9 cellular contexts compared by ENCODE assay signal in genomic region chr4:76200771-76201224, GRCh38. TPM values are rescaled to one million over a fixed set of nuclear protein-coding genes. Genes with fewer than 3 reads are reported as not detected.
DNase-seq lines count a peak whose midpoint lies in the region; ATAC-seq, FAIRE-seq and TF ChIP-seq lines count a peak whose summit lies in the region.
"Had no signal": no experiment of that assay in that cellular context is flagged by ENCODE, and none has a peak within 500 bp of the region (broad histone marks: within the 10 kb centered on the region; RNA-seq: fewer than 3 reads in every experiment).

No MANE protein-coding gene starts in this region.

- no peak for TF ChIP-seq CTCF in colonic mucosa (IDR thresholded peaks at IDR 0.05)
- TF ChIP-seq CTCF in prostate gland (IDR thresholded peaks at IDR 0.05): no peak
- TF ChIP-seq CTCF in ovary (IDR thresholded peaks at IDR 0.05): no peak

- H3K4me1 ChIP-seq in colonic mucosa (peaks cover 52% of the 10 kb centered on the region), prostate gland (replicated peaks) (peaks cover 39% of the 10 kb centered on the region), ovary (ENCODE audit: insufficient read depth) (peaks cover 34% of the 10 kb centered on the region)

- no peaks in the 10 kb centered on the region for H3K9me3 Mint-ChIP-seq in activated T-helper 2 cell treated with anti-CD3 and anti-CD28 coated beads, Interferon-gamma antibody, Interleukin-2, Interleukin-4, amounts not matched to agents 10 μg/mL and 5 μg/mL and 100 μg/mL, durations not matched to agents 14 hours and 24 hours and 36 hours

- H3K4me3 ChIP-seq in colonic mucosa: no peak overlapping the region
- no peak overlapping the region for H3K4me3 ChIP-seq in prostate gland
- H3K4me3 ChIP-seq in ovary: no peak overlapping the region
- H3K4me3 ChIP-seq: skin epidermis had no signal

- 97% methylated on average over 4 of the region's 4 CpGs for WGBS in prostate gland
- 94 to 96% (median 96%) methylated on average over 4 of the region's 4 CpGs for WGBS in ovary, 3 donors

- H3K36me3 ChIP-seq in colonic mucosa (no peaks in the 10 kb centered on the region), prostate gland (no peaks in the 10 kb centered on the region), ovary (no peaks in the 10 kb centered on the region)

- H3K36me3 Mint-ChIP-seq in activated T-helper 2 cell treated with anti-CD3 and anti-CD28 coated beads, Interferon-gamma antibody, Interleukin-2, Interleukin-4, amounts not matched to agents 10 μg/mL and 5 μg/mL and 100 μg/mL, durations not matched to agents 14 hours and 24 hours and 36 hours (ENCODE audit: low read depth): no peaks in the 10 kb centered on the region

- peaks cover 21% of the 10 kb centered on the region for H3K4me1 Mint-ChIP-seq in activated T-helper 2 cell treated with anti-CD3 and anti-CD28 coated beads, Interferon-gamma antibody, Interleukin-2, Interleukin-4, amounts not matched to agents 10 μg/mL and 5 μg/mL and 100 μg/mL, durations not matched to agents 14 hours and 24 hours and 36 hours (ENCODE audit: low read depth)

- TF ChIP-seq POLR2A in prostate gland (IDR thresholded peaks at IDR 0.05) (no peak), ovary (IDR thresholded peaks at IDR 0.05) (no peak)

- H3K27ac ChIP-seq in colonic mucosa: peak overlapping the region; percentile 80
- H3K27ac ChIP-seq in prostate gland: peak overlapping the region; percentile 83 to 87
- H3K27ac ChIP-seq in ovary: no peak overlapping the region

- no peak overlapping the region for H3K4me3 Mint-ChIP-seq in activated T-helper 2 cell treated with anti-CD3 and anti-CD28 coated beads, Interferon-gamma antibody, Interleukin-2, Interleukin-4, amounts not matched to agents 10 μg/mL and 5 μg/mL and 100 μg/mL, durations not matched to agents 14 hours and 24 hours and 36 hours (ENCODE audit: low read depth)

- DNase-seq in GM19239 (ENCODE audit: insufficient read length, low spot score) (no peak), NCI-H510A treated with DMSO at 0.1 percent for 48 hours (lab: John Stamatoyannopoulos, UW) (peak; percentile 98), colonic mucosa (peak; percentile 81), prostate gland (ENCODE audit: low spot score) (no peak), GM19240 (ENCODE audit: insufficient read length, low spot score) (no peak), ovary (no peak)
- no peak for DNase-seq in activated T-helper 2 cell treated with anti-CD3 and anti-CD28 coated beads, Interferon-gamma antibody, Interleukin-2, Interleukin-4, amounts not matched to agents 10 μg/mL and 5 μg/mL and 100 μg/mL, durations not matched to agents 14 hours and 24 hours and 36 hours (ENCODE audit: low spot score)

- H3K27me3 ChIP-seq in colonic mucosa: no peaks in the 10 kb centered on the region
- no peaks in the 10 kb centered on the region for H3K27me3 ChIP-seq in prostate gland (replicated peaks; ENCODE audit: insufficient read depth)
- no peaks in the 10 kb centered on the region for H3K27me3 ChIP-seq in ovary

- peak overlapping the region in 1 of 2 donors; percentile 60 for H3K9ac ChIP-seq in colonic mucosa (ENCODE audit: low read depth in 2 of 2, low read length in 2 of 2)

- H3K27me3 Mint-ChIP-seq in activated T-helper 2 cell treated with anti-CD3 and anti-CD28 coated beads, Interferon-gamma antibody, Interleukin-2, Interleukin-4, amounts not matched to agents 10 μg/mL and 5 μg/mL and 100 μg/mL, durations not matched to agents 14 hours and 24 hours and 36 hours (ENCODE audit: low read depth): no peaks in the 10 kb centered on the region

- H3K27ac Mint-ChIP-seq in activated T-helper 2 cell treated with anti-CD3 and anti-CD28 coated beads, Interferon-gamma antibody, Interleukin-2, Interleukin-4, amounts not matched to agents 10 μg/mL and 5 μg/mL and 100 μg/mL, durations not matched to agents 14 hours and 24 hours and 36 hours: no peak overlapping the region

- no peak for TF ChIP-seq EP300 in ovary (IDR thresholded peaks at IDR 0.05)

- FAIRE-seq in GM19239 (lab: Jason Lieb, UNC): peak; percentile 56

- intact Hi-C loops in colonic mucosa (cut with DNase I): no loop called here
- intact Hi-C loops in prostate gland (cut with DNase I): no loop called here
- intact Hi-C loops in ovary (cut with DNase I): no loop called here
- intact Hi-C loops in activated T-helper 2 cell treated with anti-CD3 and anti-CD28 coated beads, Interferon-gamma antibody, Interleukin-2, Interleukin-4, amounts not matched to agents 10 μg/mL and 5 μg/mL and 100 μg/mL, durations not matched to agents 14 hours and 24 hours and 36 hours (cut with micrococcal nuclease): no loop called here

- no peaks in the 10 kb centered on the region for H3K9me3 ChIP-seq in colonic mucosa
- H3K9me3 ChIP-seq in prostate gland: no peaks in the 10 kb centered on the region
- H3K9me3 ChIP-seq in ovary: no peaks in the 10 kb centered on the region

- ATAC-seq in HG02884 (IDR thresholded peaks at IDR 0.05; ENCODE audit: unreplicated experiment): no peak

RNA-seq across cellular contexts. Expression of gene SCARB2, which starts 12.8 kb away (rescaled TPM):
- total RNA-seq in colonic mucosa (100 to 1,000 TPM; 156 to 164 TPM), prostate gland (100 to 1,000 TPM; 169 to 392 TPM), ovary (100 to 1,000 TPM in 6 of 7 donors, 10 to 100 TPM in 1; 98.8 to 163 (median 132) TPM)
- 100 to 1,000 TPM in 1 of 2 donors, 10 to 100 TPM in 1; 83.1 to 239 TPM for polyA plus RNA-seq in ovary
- 1.3 and 1.9 TPM in 2 replicates for total RNA-seq in activated T-helper 2 cell treated with anti-CD3 and anti-CD28 coated beads, Interferon-gamma antibody, Interleukin-2, Interleukin-4, amounts not matched to agents 10 μg/mL and 5 μg/mL and 100 μg/mL, durations not matched to agents 14 hours and 24 hours and 36 hours

RNA-seq across cellular contexts. Expression of gene FAM47E, which starts 50.7 kb away (rescaled TPM):
- total RNA-seq in colonic mucosa (1 to 10 TPM; 3.9 to 4.8 TPM), prostate gland (10 to 100 TPM; 12.3 to 15.1 TPM), ovary (1 to 10 TPM in 5 of 7 donors, under 1 TPM in 2; 0.08 to 8.2 (median 2.3) TPM)
- 1 to 10 TPM in 1 of 2 donors, under 1 TPM in 1; 0.36 to 1.1 TPM for polyA plus RNA-seq in ovary
- not detected in 2 replicates for total RNA-seq in activated T-helper 2 cell treated with anti-CD3 and anti-CD28 coated beads, Interferon-gamma antibody, Interleukin-2, Interleukin-4, amounts not matched to agents 10 μg/mL and 5 μg/mL and 100 μg/mL, durations not matched to agents 14 hours and 24 hours and 36 hours

RNA-seq across cellular contexts. Expression of gene NUP54, which starts 52.6 kb away (rescaled TPM):
- total RNA-seq in colonic mucosa: 10 to 100 TPM; 31.5 to 35.3 TPM
- 10 to 100 TPM; 31.7 to 43.5 TPM for total RNA-seq in prostate gland
- total RNA-seq in ovary: 10 to 100 TPM; 26.1 to 53.8 (median 45.4) TPM
- polyA plus RNA-seq in ovary: 10 to 100 TPM; 25.2 to 33.4 TPM
- total RNA-seq in activated T-helper 2 cell treated with anti-CD3 and anti-CD28 coated beads, Interferon-gamma antibody, Interleukin-2, Interleukin-4, amounts not matched to agents 10 μg/mL and 5 μg/mL and 100 μg/mL, durations not matched to agents 14 hours and 24 hours and 36 hours: 74.7 and 75.6 TPM in 2 replicates

Comparison
In these comparisons a context has a peak if more than half of its experiments do, and no peak if none do; other contexts are left out.
1. DNase-seq: peak in NCI-H510A treated with DMSO at 0.1 percent for 48 hours (single experiment) and colonic mucosa (single experiment); none in GM19239 (single experiment), prostate gland (single experiment), GM19240 (single experiment), ovary (0 of 5) and activated T-helper 2 cell treated with anti-CD3 and anti-CD28 coated beads, Interferon-gamma antibody, Interleukin-2, Interleukin-4, amounts not matched to agents 10 μg/mL and 5 μg/mL and 100 μg/mL, durations not matched to agents 14 hours and 24 hours and 36 hours (single experiment).
2. H3K27ac ChIP-seq: peak in colonic mucosa (single experiment) and prostate gland (2 of 2); none in ovary (0 of 2).
3. RNA of gene SCARB2, which starts 12.8 kb away (total RNA-seq): 169 to 392 TPM in prostate gland, 156 to 164 TPM in colonic mucosa and 98.8 to 163 TPM in ovary; 1.3 to 1.9 TPM in activated T-helper 2 cell treated with anti-CD3 and anti-CD28 coated beads, Interferon-gamma antibody, Interleukin-2, Interleukin-4, amounts not matched to agents 10 μg/mL and 5 μg/mL and 100 μg/mL, durations not matched to agents 14 hours and 24 hours and 36 hours; every median in the first group is over 10 times any median in the second.